Comparison of ENCODE assay signal across 9 cellular contexts in the genomic region with DNA sequence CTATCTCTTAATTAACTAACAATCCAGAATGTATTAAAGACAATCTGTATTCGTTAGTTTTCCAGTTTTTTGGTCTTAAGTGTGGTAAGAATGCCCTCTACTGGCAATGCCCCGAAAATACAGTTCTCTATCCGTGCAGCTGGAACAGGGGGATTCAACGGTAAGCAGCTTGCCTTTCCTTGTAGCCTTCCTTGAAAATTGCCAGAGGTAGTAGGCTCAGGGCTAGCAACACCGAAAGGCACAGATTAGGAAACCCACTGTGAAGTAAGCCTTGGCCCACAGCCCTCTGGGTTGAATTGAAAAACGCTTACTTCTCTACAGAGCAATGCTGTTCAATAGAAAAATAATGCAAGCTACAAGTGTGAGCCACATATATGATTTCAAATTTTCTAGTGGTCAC. TPM values are rescaled to one million over a fixed set of nuclear protein-coding genes. Genes with fewer than 3 reads are reported as not detected.
DNase-seq lines count a peak whose midpoint lies in the region; ATAC-seq, FAIRE-seq and TF ChIP-seq lines count a peak whose summit lies in the region.
"Had no signal": no experiment of that assay in that cellular context is flagged by ENCODE, and none has a peak within 500 bp of the region (broad histone marks: within the 10 kb centered on the region; RNA-seq: fewer than 3 reads in every experiment).

No MANE protein-coding gene starts in this region.

- POLR2A ChIA-PET in activated CD4-positive, alpha-beta T cell treated with anti-CD3 and anti-CD28 coated beads, Interleukin-2, amount 10 ng/mL, durations not matched to agents 7 days and 5 days (lab: Charles Lee), result no interaction called here

- H3K4me3 ChIP-seq in lower lobe of right lung, result no peak overlapping the region

- H3K9me3 ChIP-seq in lower lobe of right lung, result no peaks in the 10 kb centered on the region

- H3K27ac Mint-ChIP-seq in activated CD4-positive, alpha-beta T cell treated with anti-CD3 and anti-CD28 coated beads, Interleukin-2, amount 10 ng/mL, durations not matched to agents 7 days and 5 days, result no peak overlapping the region
- H3K27ac Mint-ChIP-seq: activated naive CD8-positive, alpha-beta T cell treated with anti-CD3 and anti-CD28 coated beads, Interleukin-2, amount 10 ng/mL, durations not matched to agents 7 days and 5 days had no signal

- no peaks in the 10 kb centered on the region for H3K27me3 ChIP-seq in lower lobe of right lung (ENCODE audit: low read depth)

- no peaks in the 10 kb centered on the region for H3K36me3 Mint-ChIP-seq in activated CD4-positive, alpha-beta T cell treated with anti-CD3 and anti-CD28 coated beads, Interleukin-2, amount 10 ng/mL, durations not matched to agents 7 days and 5 days (ENCODE audit: low read depth)
- H3K36me3 Mint-ChIP-seq: activated naive CD8-positive, alpha-beta T cell treated with anti-CD3 and anti-CD28 coated beads, Interleukin-2, amount 10 ng/mL, durations not matched to agents 7 days and 5 days had no signal

- no peaks in the 10 kb centered on the region for H3K36me3 ChIP-seq in lower lobe of right lung

- peak; percentile 47 for DNase-seq in NCI-H446 treated with DMSO at 0.1 percent for 48 hours (lab: John Stamatoyannopoulos, UW)
- DNase-seq in activated CD4-positive, alpha-beta T cell treated with anti-CD3 and anti-CD28 coated beads, Interleukin-2, amount 10 ng/mL, durations not matched to agents 7 days and 5 days, result peak; percentile 43
- peak; percentile 3 for DNase-seq in effector CD8-positive, alpha-beta T cell (lab: John Stamatoyannopoulos, UW)
- no peak for DNase-seq in lower lobe of right lung
- peak; percentile 11 for DNase-seq in stimulated activated naive CD4-positive, alpha-beta T cell treated with Interleukin-2 at 50 U/mL for 16 hours (lab: John Stamatoyannopoulos, UW)
- no peak for DNase-seq in NK-92 (lab: John Stamatoyannopoulos, UW; ENCODE audit: unreplicated experiment)
- DNase-seq: activated naive CD8-positive, alpha-beta T cell treated with anti-CD3 and anti-CD28 coated beads, Interleukin-2, amount 10 ng/mL, durations not matched to agents 7 days and 5 days had no signal

- intact Hi-C loops in lower lobe of right lung (cut with DNase I), result no loop called here

- peak; percentile 83 for TF ChIP-seq CTCF in lower lobe of right lung (IDR thresholded peaks at IDR 0.05)

- peak; percentile 60 for ATAC-seq in HG02870 (IDR thresholded peaks at IDR 0.05; ENCODE audit: unreplicated experiment)
- ATAC-seq in lower lobe of right lung, result peak; percentile 66 to 79

- H3K27me3 Mint-ChIP-seq in activated CD4-positive, alpha-beta T cell treated with anti-CD3 and anti-CD28 coated beads, Interleukin-2, amount 10 ng/mL, durations not matched to agents 7 days and 5 days, result peaks cover 17% of the 10 kb centered on the region

- CTCF ChIA-PET in activated CD4-positive, alpha-beta T cell treated with anti-CD3 and anti-CD28 coated beads, Interleukin-2, amount 10 ng/mL, durations not matched to agents 7 days and 5 days (lab: Charles Lee), result interaction anchor here (0.5 to 2.0 kb wide), 18 partner anchors 9 to 725 kb away, joined by 3 to 8 read pairs (median 4); partner anchors contain the start of gene VPS4B

- no peaks in the 10 kb centered on the region for H3K4me1 Mint-ChIP-seq in activated CD4-positive, alpha-beta T cell treated with anti-CD3 and anti-CD28 coated beads, Interleukin-2, amount 10 ng/mL, durations not matched to agents 7 days and 5 days

- peaks cover 3% of the 10 kb centered on the region for H3K4me1 ChIP-seq in lower lobe of right lung

- no peaks in the 10 kb centered on the region for H3K9me3 Mint-ChIP-seq in activated CD4-positive, alpha-beta T cell treated with anti-CD3 and anti-CD28 coated beads, Interleukin-2, amount 10 ng/mL, durations not matched to agents 7 days and 5 days
- H3K9me3 Mint-ChIP-seq: activated naive CD8-positive, alpha-beta T cell treated with anti-CD3 and anti-CD28 coated beads, Interleukin-2, amount 10 ng/mL, durations not matched to agents 7 days and 5 days had no signal

- H3K4me3 Mint-ChIP-seq in activated CD4-positive, alpha-beta T cell treated with anti-CD3 and anti-CD28 coated beads, Interleukin-2, amount 10 ng/mL, durations not matched to agents 7 days and 5 days, result no peak overlapping the region
- H3K4me3 Mint-ChIP-seq: activated naive CD8-positive, alpha-beta T cell treated with anti-CD3 and anti-CD28 coated beads, Interleukin-2, amount 10 ng/mL, durations not matched to agents 7 days and 5 days had no signal

- FAIRE-seq in G401.6 (lab: Jason Lieb, UNC), result peak; percentile 96

- no peak overlapping the region for H3K27ac ChIP-seq in lower lobe of right lung

RNA-seq across cellular contexts. Expression of gene VPS4B, which starts 17.1 kb away (rescaled TPM):
- 10 to 100 TPM; 69.9 to 84.7 TPM for total RNA-seq in activated CD4-positive, alpha-beta T cell treated with anti-CD3 and anti-CD28 coated beads, Interleukin-2, amount 10 ng/mL, durations not matched to agents 7 days and 5 days
- 63.6 TPM for total RNA-seq in lower lobe of right lung

RNA-seq across cellular contexts. Expression of gene SERPINB5, which starts 37.4 kb away (rescaled TPM):
- total RNA-seq in activated CD4-positive, alpha-beta T cell treated with anti-CD3 and anti-CD28 coated beads, Interleukin-2, amount 10 ng/mL, durations not matched to agents 7 days and 5 days, result not detected
- not detected for total RNA-seq in lower lobe of right lung
- total RNA-seq: activated naive CD8-positive, alpha-beta T cell treated with anti-CD3 and anti-CD28 coated beads, Interleukin-2, amount 10 ng/mL, durations not matched to agents 7 days and 5 days had no signal

Comparison
In these comparisons a context has a peak if more than half of its experiments do, and no peak if none do; other contexts are left out.
1. DNase-seq: peak in NCI-H446 treated with DMSO at 0.1 percent for 48 hours (single experiment), activated CD4-positive, alpha-beta T cell treated with anti-CD3 and anti-CD28 coated beads, Interleukin-2, amount 10 ng/mL, durations not matched to agents 7 days and 5 days (single experiment), effector CD8-positive, alpha-beta T cell (single experiment) and stimulated activated naive CD4-positive, alpha-beta T cell treated with Interleukin-2 at 50 U/mL for 16 hours (single experiment); none in lower lobe of right lung (single experiment) and NK-92 (single experiment).